8 cellular contexts compared by ENCODE assay signal in the genomic region with DNA sequence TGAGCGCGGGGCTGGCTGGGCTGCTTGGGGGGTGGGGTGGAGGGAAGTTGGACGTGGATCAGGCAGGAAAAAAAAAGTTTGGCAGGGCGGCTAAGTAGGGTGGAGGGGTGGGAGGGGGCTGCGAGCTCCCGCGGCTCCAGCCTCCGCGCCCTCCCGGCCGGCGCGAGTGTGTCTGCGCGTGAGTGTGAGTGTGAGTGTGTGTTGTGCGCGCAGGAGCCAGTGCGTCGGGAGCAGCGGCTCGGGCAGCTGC. TPM values are rescaled to one million over a fixed set of nuclear protein-coding genes. Genes with fewer than 3 reads are reported as not detected.
DNase-seq lines count a peak whose midpoint lies in the region; ATAC-seq and TF ChIP-seq lines count a peak whose summit lies in the region.

No MANE protein-coding gene starts in this region.

- no peaks in the 10 kb centered on the region for H3K36me3 ChIP-seq in KMS-11 (ENCODE audit: insufficient read depth)

- no peak for TF ChIP-seq CTCF in 22Rv1 (IDR thresholded peaks at IDR 0.05)
- TF ChIP-seq CTCF in KMS-11 (conservative IDR thresholded peaks at IDR 0.05; ENCODE audit: low read depth, low read length), result no peak
- TF ChIP-seq CTCF in choroid plexus epithelial cell (conservative IDR thresholded peaks at IDR 0.05; ENCODE audit: low read depth, low read length), result no peak
- TF ChIP-seq CTCF in mesothelial cell of epicardium (IDR thresholded peaks at IDR 0.05; ENCODE audit: unreplicated experiment), result no peak

- H3K27ac ChIP-seq in 22Rv1 (peak overlapping the region; percentile 96), KMS-11 (peak overlapping the region; percentile 93)

- DNase-seq in choroid plexus epithelial cell (ENCODE audit: low read depth) (peak; percentile 54), mesothelial cell of epicardium (ENCODE audit: low spot score in 2 of 2, unreplicated experiment in 2 of 2) (no peak), germinal center (ENCODE audit: low spot score) (no peak), NCI-H1436 treated with DMSO at 0.1 percent for 48 hours (lab: John Stamatoyannopoulos, UW) (no peak)
- DNase-seq in effector CD8-positive, alpha-beta T cell (lab: John Stamatoyannopoulos, UW), result no peak

- peaks cover 49% of the 10 kb centered on the region for H3K4me1 ChIP-seq in KMS-11 (ENCODE audit: low read depth, poor library complexity, severe bottlenecking)

- peak overlapping the region; percentile 85 for H3K9ac ChIP-seq in KMS-11

- H4K20me1 ChIP-seq in KMS-11 (ENCODE audit: insufficient read depth), result peaks cover 14% of the 10 kb centered on the region

- H3K9me3 Mint-ChIP-seq in mesothelial cell of epicardium, result no peaks in the 10 kb centered on the region

- peaks cover 1% of the 10 kb centered on the region for H3K27me3 Mint-ChIP-seq in mesothelial cell of epicardium (ENCODE audit: low read depth)

- peak overlapping the region; percentile 92 for H3K4me3 Mint-ChIP-seq in mesothelial cell of epicardium

- H2AFZ ChIP-seq in KMS-11 (ENCODE audit: low read depth), result peak overlapping the region; percentile 41; the same call in 1 of the 2 replicates

- H3K4me1 Mint-ChIP-seq in mesothelial cell of epicardium, result peaks cover 43% of the 10 kb centered on the region

- no peak for ATAC-seq in HG03342 (IDR thresholded peaks at IDR 0.05; ENCODE audit: unreplicated experiment)

- H3K79me2 ChIP-seq in KMS-11 (ENCODE audit: insufficient read depth, low read depth), result peaks cover 67% of the 10 kb centered on the region

- H3K4me2 ChIP-seq in KMS-11, result peak overlapping the region; percentile 34; the same call in 1 of the 2 replicates

- H3K27ac Mint-ChIP-seq in mesothelial cell of epicardium, result peak overlapping the region; percentile 94

- H3K4me3 ChIP-seq in KMS-11 (IDR thresholded peaks at IDR 0.05; ENCODE audit: insufficient read depth, low read depth, low read length), result no peak overlapping the region
- peak overlapping the region; percentile 90 for H3K4me3 ChIP-seq in choroid plexus epithelial cell (ENCODE audit: low read depth, low read length)

- H3K36me3 Mint-ChIP-seq in mesothelial cell of epicardium, result no peaks in the 10 kb centered on the region

- H3K27me3 ChIP-seq in KMS-11 (ENCODE audit: insufficient read depth, low read depth), result no peaks in the 10 kb centered on the region

RNA-seq across cellular contexts. Expression of a gene that starts 2.0 kb away (rescaled TPM):
- total RNA-seq in mesothelial cell of epicardium, result 81.2 to 96.2 TPM (median 93.6 TPM) in 3 replicates
